ENCODE assay signal across 13 cellular contexts in genomic region chr9:106717686-106718085, GRCh38.
A peak's percentile ranks its signal among the peaks of the same experiment; 100 is the strongest.
DNase-seq lines count a peak whose midpoint lies in the region; FAIRE-seq and TF ChIP-seq lines count a peak whose summit lies in the region.
"Had no signal": no experiment of that assay in that cellular context is flagged by ENCODE, and none has a peak within 500 bp of the region (broad histone marks: within the 10 kb centered on the region; RNA-seq: fewer than 3 reads in every experiment).

No MANE protein-coding gene starts in this region.

- DNase-seq in AG10803 (ENCODE audit: low read depth), result peak; percentile 78
- no peak for DNase-seq in H1 (ENCODE audit: low read depth in 1 of 2, low spot score in 2 of 2)
- peak; percentile 75 for DNase-seq in mesendoderm
- DNase-seq in frontal cortex (ENCODE audit: low spot score in 2 of 2), result no peak
- DNase-seq in ovary, result no peak
- DNase-seq in NOMO-1 treated with DMSO at 0.1 percent for 48 hours (lab: John Stamatoyannopoulos, UW; ENCODE audit: unreplicated experiment), result no peak
- DNase-seq in GM19238 (ENCODE audit: insufficient read length, low spot score), result no peak
- DNase-seq: activated CD4-positive, alpha-beta memory T cell treated with anti-CD3 and anti-CD28 coated beads, Interleukin-2, amount 10 ng/mL, durations not matched to agents 7 days and 5 days; amniotic stem cell; naive thymus-derived CD4-positive, alpha-beta T cell; NCI-H2081 treated with DMSO at 0.1 percent for 48 hours had no signal

- no peak overlapping the region for H3K4ac ChIP-seq in H1 (replicated peaks; ENCODE audit: insufficient read length, low read depth, low read length)
- no peak overlapping the region for H3K4ac ChIP-seq in mesendoderm (ENCODE audit: low read depth, low read length)

- H3K56ac ChIP-seq in H1 (replicated peaks; ENCODE audit: insufficient read length, low read depth, low read length) (no peak overlapping the region), mesendoderm (ENCODE audit: low read length) (no peak overlapping the region)

- H3K4me2 ChIP-seq in Loucy (ENCODE audit: low read depth, low read length, poor library complexity, severe bottlenecking) (no peak overlapping the region), H1 (ENCODE audit: insufficient read depth in 1 of 2, low read depth in 2 of 2, low read length in 2 of 2) (no peak overlapping the region), mesendoderm (ENCODE audit: low read length) (no peak overlapping the region)

- no peaks in the 10 kb centered on the region for H3K9me3 ChIP-seq in Loucy (ENCODE audit: insufficient read depth, low read depth, low read length)
- H3K9me3 ChIP-seq in H1 (ENCODE audit: insufficient read depth in 2 of 2, low read depth in 1 of 2, low read length in 1 of 2), result no peaks in the 10 kb centered on the region
- no peaks in the 10 kb centered on the region for H3K9me3 ChIP-seq in ovary
- H3K9me3 ChIP-seq: SJCRH30 had no signal

- CTCF ChIA-PET in H1 (lab: Charles Lee; ENCODE audit: partially characterized antibody), result no interaction called here

- WGBS in H1 (ENCODE audit: extremely low coverage in 1 of 2, insufficient coverage in 1 of 2, insufficient read length in 1 of 2, insufficient replicate concordance in 2 of 2, low coverage in 1 of 2, low lambda C conversion rate in 2 of 2, missing lambda C conversion rate in 1 of 2), 2 experiments, result 90% methylated on average over 2 of the region's 2 CpGs; no CpG with 5 or more reads in 1 of the 2 experiments
- no CpG with 5 or more reads among the region's 2 CpGs for WGBS in mesendoderm (ENCODE audit: extremely low coverage, insufficient coverage, low lambda C conversion rate)
- 4 to 18% (median 8%) methylated on average over 2 of the region's 2 CpGs for WGBS in ovary, 3 donors

- no peaks in the 10 kb centered on the region; the same call in 1 of the 2 replicates for H3K23me2 ChIP-seq in H1 (ENCODE audit: low read depth, low read length)

- H3F3A ChIP-seq in Loucy (ENCODE audit: low read depth), result no peaks in the 10 kb centered on the region

- H3K9ac ChIP-seq in Loucy (ENCODE audit: low read depth, low read length, poor library complexity, severe bottlenecking) (no peak overlapping the region), H1 (replicated peaks in 1 of 4; ENCODE audit: extremely low read depth in 1 of 4, low read depth in 3 of 4, low read length in 3 of 4) (no peak overlapping the region), mesendoderm (ENCODE audit: low read length) (no peak overlapping the region)

- H4K8ac ChIP-seq in H1 (ENCODE audit: extremely low read depth, insufficient read depth, low read length) (no peak overlapping the region), mesendoderm (ENCODE audit: low read depth, low read length) (no peak overlapping the region)

- POLR2A ChIA-PET in H1 (lab: Charles Lee; ENCODE audit: partially characterized antibody), result no interaction called here

- H3K18ac ChIP-seq in H1 (ENCODE audit: extremely low read depth, low read length) (no peak overlapping the region), mesendoderm (ENCODE audit: low read length) (no peak overlapping the region)

- H3K27ac ChIP-seq in H1 (ENCODE audit: low read depth, low read length) (no peak overlapping the region), mesendoderm (ENCODE audit: low read depth, low read length) (no peak overlapping the region), ovary (no peak overlapping the region)

- H2BK120ac ChIP-seq in H1 (replicated peaks; ENCODE audit: low read depth, low read length) (no peak overlapping the region), mesendoderm (ENCODE audit: low read depth, low read length) (no peak overlapping the region)

- H3K14ac ChIP-seq in H1 (ENCODE audit: insufficient read length), result no peak overlapping the region

- no peak overlapping the region for H4K91ac ChIP-seq in H1 (replicated peaks; ENCODE audit: insufficient read length, low read length)

- no peak overlapping the region for H2BK12ac ChIP-seq in H1 (ENCODE audit: low read depth, low read length)

- TF ChIP-seq EP300 in H1 (IDR thresholded peaks at IDR 0.05; ENCODE audit: borderline replicate concordance in 1 of 2, low read depth in 2 of 2, low read length in 2 of 2), result no peak
- no peak for TF ChIP-seq EP300 in ovary (IDR thresholded peaks at IDR 0.05)

- TF ChIP-seq RAD21 in H1 (IDR thresholded peaks at IDR 0.05 in 1 of 2, conservative IDR thresholded peaks at IDR 0.05 in 1 of 2; ENCODE audit: low read depth in 2 of 2, low read length in 2 of 2), result peak; percentile 35 to 38; a peak in 3 of 4 replicates

- H3K4me1 ChIP-seq in Loucy (ENCODE audit: insufficient read depth, low read length, poor library complexity, severe bottlenecking) (peaks cover 6% of the 10 kb centered on the region), H1 (replicated peaks in 1 of 4; ENCODE audit: control insufficient read depth in 3 of 4, insufficient read depth in 4 of 4, low read length in 3 of 4) (peaks cover 0 to 4% (median 0%) of the 10 kb centered on the region in 4 experiments; a peak in 1 of 7 replicates), mesendoderm (ENCODE audit: control insufficient read depth, low read depth, low read length) (peaks cover 3% of the 10 kb centered on the region), ovary (ENCODE audit: insufficient read depth) (no peaks in the 10 kb centered on the region)

- H2AK5ac ChIP-seq in H1 (ENCODE audit: low read depth, low read length), result no peak overlapping the region
- no peak overlapping the region for H2AK5ac ChIP-seq in mesendoderm (ENCODE audit: low read length)

- TF ChIP-seq CTCF in AG10803 (conservative IDR thresholded peaks at IDR 0.05; ENCODE audit: low read length) (no peak; the same call in 1 of the 2 replicates), Loucy (conservative IDR thresholded peaks at IDR 0.05; ENCODE audit: low read length) (0 out of 2 replicates have a peak, but pooled peaks have one; percentile 9), H1 (IDR thresholded peaks at IDR 0.05; ENCODE audit: control extremely low read depth in 1 of 3, insufficient read depth in 1 of 3, low read depth in 1 of 3, low read length in 3 of 3) (no peak), ovary (IDR thresholded peaks at IDR 0.05) (no peak)

- H4K20me1 ChIP-seq in Loucy (ENCODE audit: insufficient read depth, low read length, poor library complexity, severe bottlenecking) (no peaks in the 10 kb centered on the region), H1 (replicated peaks in 1 of 2; ENCODE audit: control insufficient read depth in 1 of 2, insufficient read depth in 2 of 2, low read length in 2 of 2) (no peaks in the 10 kb centered on the region)

- H2BK15ac ChIP-seq in H1 (ENCODE audit: low read length) (no peak overlapping the region), mesendoderm (replicated peaks; ENCODE audit: low read depth) (no peak overlapping the region)

- no peak overlapping the region for H2AFZ ChIP-seq in Loucy (ENCODE audit: low read length)
- no peak overlapping the region for H2AFZ ChIP-seq in H1 (ENCODE audit: low read length)

- no peaks in the 10 kb centered on the region for H3K27me3 ChIP-seq in Loucy (ENCODE audit: insufficient read depth, low read length, poor library complexity, severe bottlenecking)
- no peaks in the 10 kb centered on the region for H3K27me3 ChIP-seq in H1 (replicated peaks in 1 of 4; ENCODE audit: control insufficient read depth in 3 of 4, extremely low read depth in 1 of 4, insufficient read depth in 3 of 4, low read length in 3 of 4)
- H3K27me3 ChIP-seq in mesendoderm (ENCODE audit: insufficient read depth, low read length, poor library complexity), result no peaks in the 10 kb centered on the region
- H3K27me3 ChIP-seq in ovary, result no peaks in the 10 kb centered on the region
- H3K27me3 ChIP-seq: SJCRH30 had no signal

- no peaks in the 10 kb centered on the region for H3K79me1 ChIP-seq in H1 (ENCODE audit: low read depth, low read length)
- H3K79me1 ChIP-seq in mesendoderm (ENCODE audit: low read length), result no peaks in the 10 kb centered on the region

- no peak overlapping the region; the same call in 1 of the 2 replicates for H3K4me3 ChIP-seq in AG10803 (ENCODE audit: low read length)
- no peak overlapping the region for H3K4me3 ChIP-seq in Loucy (ENCODE audit: low read length, poor library complexity, severe bottlenecking)
- H3K4me3 ChIP-seq in H1 (ENCODE audit: extremely low read depth in 1 of 4, insufficient read depth in 2 of 4, low read depth in 3 of 4, low read length in 4 of 4), result no peak overlapping the region
- no peak overlapping the region for H3K4me3 ChIP-seq in mesendoderm (ENCODE audit: low read length)
- no peak overlapping the region for H3K4me3 ChIP-seq in ovary
- H3K4me3 ChIP-seq: SJCRH30 had no signal

- H3K23ac ChIP-seq in H1 (ENCODE audit: insufficient read length) (no peak overlapping the region), mesendoderm (ENCODE audit: low read length) (no peak overlapping the region)

- H3K36me3 ChIP-seq in Loucy (ENCODE audit: insufficient read depth, low read length), result no peaks in the 10 kb centered on the region
- H3K36me3 ChIP-seq in H1 (ENCODE audit: control insufficient read depth in 2 of 4, insufficient read depth in 4 of 4, low read length in 3 of 4), result no peaks in the 10 kb centered on the region
- H3K36me3 ChIP-seq in mesendoderm (ENCODE audit: control insufficient read depth, insufficient read depth, low read length), result no peaks in the 10 kb centered on the region
- H3K36me3 ChIP-seq in ovary, result no peaks in the 10 kb centered on the region
- H3K36me3 ChIP-seq: SJCRH30 had no signal

- H2BK5ac ChIP-seq in H1 (ENCODE audit: low read depth, low read length), result no peak overlapping the region
- H2BK5ac ChIP-seq in mesendoderm (ENCODE audit: low read length), result no peak overlapping the region

- no peak overlapping the region for H2BK20ac ChIP-seq in H1 (ENCODE audit: low read length)

- intact Hi-C loops in ovary (cut with DNase I), result no loop called here

- no peak for TF ChIP-seq POLR2A in H1 (IDR thresholded peaks at IDR 0.05; ENCODE audit: control extremely low read depth in 1 of 2, low read depth in 2 of 2, low read length in 2 of 2)
- no peak for TF ChIP-seq POLR2A in ovary (IDR thresholded peaks at IDR 0.05)

- H4K5ac ChIP-seq in H1 (ENCODE audit: insufficient read length, low read depth, low read length) (no peak overlapping the region), mesendoderm (ENCODE audit: low read length) (no peak overlapping the region)

- no peaks in the 10 kb centered on the region for H3K79me2 ChIP-seq in Loucy (ENCODE audit: insufficient read depth, low read length)
- H3K79me2 ChIP-seq in H1 (ENCODE audit: control insufficient read depth in 1 of 2, insufficient read depth in 2 of 2, low read length in 2 of 2), result no peaks in the 10 kb centered on the region
- no peaks in the 10 kb centered on the region for H3K79me2 ChIP-seq in mesendoderm (ENCODE audit: control insufficient read depth, insufficient read depth, low read length)

- H3K9me2 ChIP-seq in Loucy (replicated peaks; ENCODE audit: low read depth, low read length), result no peaks in the 10 kb centered on the region

- FAIRE-seq in H1 (lab: Jason Lieb, UNC) (peak; percentile 32), frontal cortex (lab: Jason Lieb, UNC) (no peak)

TF ChIP-seq in H1, 55 proteins besides CTCF, POLR2A, EP300 and RAD21 (continues in another document):
- TF ChIP-seq GABPA (IDR thresholded peaks at IDR 0.05; ENCODE audit: borderline replicate concordance, insufficient read depth, low read length) (no peak), BACH1 (IDR thresholded peaks at IDR 0.05; ENCODE audit: low read length) (no peak), YY1 (IDR thresholded peaks at IDR 0.05; ENCODE audit: low read depth, low read length) (no peak), TCF12 (IDR thresholded peaks at IDR 0.05; ENCODE audit: low read depth, low read length) (no peak)

Comparison
In these comparisons a context has a peak if more than half of its experiments do, and no peak if none do; other contexts are left out.
1. DNase-seq: peak in AG10803 (single experiment) and mesendoderm (single experiment); none in H1 (0 of 2), frontal cortex (0 of 2), ovary (0 of 5), NOMO-1 treated with DMSO at 0.1 percent for 48 hours (single experiment) and GM19238 (single experiment).